Comparison of ENCODE assay signal across 13 cellular contexts in the genomic region with DNA sequence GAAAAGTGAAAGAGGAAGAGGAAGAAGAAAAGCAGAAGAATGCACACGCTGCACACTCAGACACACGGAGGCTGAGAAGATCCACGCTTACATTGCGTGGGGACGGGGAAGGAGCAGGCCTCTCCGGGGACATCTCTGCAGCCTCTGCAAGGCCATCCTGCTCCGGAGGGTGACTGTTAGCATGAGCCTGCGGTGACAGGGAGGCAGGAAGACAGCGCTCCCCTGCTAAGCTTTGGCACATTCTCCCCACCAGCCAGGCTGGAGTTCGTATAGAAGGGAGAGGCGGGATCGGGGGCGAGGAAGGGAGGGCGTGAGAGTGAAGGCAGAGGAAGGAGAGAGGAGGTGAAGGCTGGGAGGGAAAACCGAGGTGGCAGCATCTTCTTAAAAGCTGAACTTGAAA.
"Had no signal": no experiment of that assay in that cellular context is flagged by ENCODE, and none has a peak within 500 bp of the region (broad histone marks: within the 10 kb centered on the region; RNA-seq: fewer than 3 reads in every experiment).

No MANE protein-coding gene starts in this region.

- H3K9me3 Mint-ChIP-seq: activated CD4-positive, alpha-beta T cell treated with anti-CD3 and anti-CD28 coated beads, Interleukin-2, amount 10 ng/mL, durations not matched to agents 7 days and 5 days; activated T-cell treated with anti-CD3 and anti-CD28 coated beads, Interleukin-2, amount 50 U/mL, for 24 hours; central memory CD8-positive, alpha-beta T cell; neural progenitor cell; stimulated activated effector memory CD8-positive, alpha-beta T cell treated with anti-CD3 and anti-CD28 coated beads, Interleukin-12 subunit alpha, Interleukin-12 subunit beta, amount 100 ng/mL, for 72 hours had no signal

- H3K36me3 Mint-ChIP-seq: activated naive CD8-positive, alpha-beta T cell; brain; neural progenitor cell; stimulated activated effector memory CD8-positive, alpha-beta T cell treated with anti-CD3 and anti-CD28 coated beads, Interleukin-12 subunit alpha, Interleukin-12 subunit beta, amount 100 ng/mL, for 72 hours had no signal

- H3K4me3 Mint-ChIP-seq: activated CD4-positive, alpha-beta T cell treated with anti-CD3 and anti-CD28 coated beads, Interleukin-2, amount 10 ng/mL, durations not matched to agents 7 days and 5 days; activated naive CD8-positive, alpha-beta T cell; activated T-cell treated with anti-CD3 and anti-CD28 coated beads, Interleukin-2, amount 50 U/mL, for 24 hours; central memory CD8-positive, alpha-beta T cell; neural progenitor cell; stimulated activated effector memory CD8-positive, alpha-beta T cell treated with anti-CD3 and anti-CD28 coated beads, Interleukin-12 subunit alpha, Interleukin-12 subunit beta, amount 100 ng/mL, for 72 hours had no signal

- ATAC-seq: stimulated activated effector memory CD8-positive, alpha-beta T cell treated with anti-CD3 and anti-CD28 coated beads, Interleukin-12 subunit alpha, Interleukin-12 subunit beta, amount 100 ng/mL, for 72 hours had no signal

- DNase-seq: activated CD4-positive, alpha-beta T cell treated with anti-CD3 and anti-CD28 coated beads, Interleukin-2, amount 10 ng/mL, durations not matched to agents 7 days and 5 days; activated CD4-positive, CD25-positive, alpha-beta regulatory T cell; activated gamma-delta T cell; activated T-cell treated with anti-CD3 and anti-CD28 coated beads, Interleukin-2, amount 50 U/mL, for 24 hours; cortex of kidney; effector CD8-positive, alpha-beta T cell; midbrain; small intestine had no signal

- H3K27ac Mint-ChIP-seq: activated CD4-positive, alpha-beta T cell treated with anti-CD3 and anti-CD28 coated beads, Interleukin-2, amount 10 ng/mL, durations not matched to agents 7 days and 5 days; activated naive CD8-positive, alpha-beta T cell; activated T-cell treated with anti-CD3 and anti-CD28 coated beads, Interleukin-2, amount 50 U/mL, for 24 hours; neural progenitor cell; stimulated activated effector memory CD8-positive, alpha-beta T cell treated with anti-CD3 and anti-CD28 coated beads, Interleukin-12 subunit alpha, Interleukin-12 subunit beta, amount 100 ng/mL, for 72 hours had no signal

- H3K27me3 Mint-ChIP-seq: brain had no signal

- H3K4me1 Mint-ChIP-seq: activated CD4-positive, alpha-beta T cell treated with anti-CD3 and anti-CD28 coated beads, Interleukin-2, amount 10 ng/mL, durations not matched to agents 7 days and 5 days; central memory CD8-positive, alpha-beta T cell; neural progenitor cell; stimulated activated effector memory CD8-positive, alpha-beta T cell treated with anti-CD3 and anti-CD28 coated beads, Interleukin-12 subunit alpha, Interleukin-12 subunit beta, amount 100 ng/mL, for 72 hours had no signal
